In the genomic region with DNA sequence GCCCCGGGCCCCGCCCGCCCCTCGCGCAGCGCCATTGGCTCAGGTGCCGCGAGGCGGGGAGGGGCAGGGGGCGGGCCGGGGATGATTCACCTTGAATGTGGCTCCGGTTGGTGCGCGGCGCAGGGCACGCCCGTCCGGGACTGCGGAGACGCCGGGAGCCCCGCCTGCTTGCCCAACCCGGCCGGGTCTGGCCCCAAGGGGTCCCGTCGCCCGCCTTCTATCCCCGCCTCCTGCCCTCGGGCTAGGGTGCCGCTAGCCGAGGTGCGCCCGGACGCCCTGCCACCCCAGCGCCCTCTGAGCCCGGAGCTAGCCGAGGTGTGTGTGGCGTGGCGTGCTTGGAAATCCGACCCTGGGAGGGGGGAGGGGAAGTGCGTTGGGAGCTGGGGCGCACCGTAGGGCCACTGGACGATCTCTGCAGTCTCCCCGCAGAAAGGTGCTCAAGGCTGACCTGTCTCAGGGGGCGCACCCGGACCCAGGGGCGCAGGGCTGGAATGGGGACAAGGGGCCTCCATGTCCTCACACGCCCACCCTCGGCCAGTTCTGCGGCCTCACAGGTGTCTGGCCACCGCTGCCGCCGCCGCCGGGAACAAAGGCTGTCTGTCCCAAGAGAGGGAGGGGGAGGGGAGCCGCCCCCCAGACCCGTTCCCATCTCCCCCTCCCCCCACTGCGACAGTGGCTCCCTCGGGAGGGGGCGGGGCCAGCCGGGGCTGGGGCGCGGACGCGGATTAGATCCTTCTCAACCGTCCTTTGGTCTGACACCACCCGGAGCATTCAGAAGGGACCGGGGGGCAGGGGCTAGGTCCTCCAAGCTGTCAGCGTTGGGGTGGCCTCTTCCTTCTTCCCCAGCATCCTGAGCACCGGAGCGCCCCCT, we compare ENCODE assay signal across 1 cellular context.
A peak's percentile ranks its signal among the peaks of the same experiment; 100 is the strongest.
TF ChIP-seq lines count a peak whose summit lies in the region.

No MANE protein-coding gene starts in this region.

TF ChIP-seq in K562, 482 proteins besides CTCF, POLR2A, EP300 and RAD21 (continued from another document):
- TF ChIP-seq CTCFL (IDR thresholded peaks at IDR 0.05; ENCODE audit: borderline replicate concordance, insufficient read depth, low read depth, low read length, poor library complexity, severe bottlenecking) (peak; percentile 1), MIER1 (IDR thresholded peaks at IDR 0.05; ENCODE audit: low read depth) (no peak), TCF15 (CRISPR knock-in tag; IDR thresholded peaks at IDR 0.05) (no peak), MTA2 (IDR thresholded peaks at IDR 0.05; ENCODE audit: low read depth) (no peak), ZNF639 (CRISPR knock-in tag; conservative IDR thresholded peaks at IDR 0.05 in 1 of 2, IDR thresholded peaks at IDR 0.05 in 1 of 2) (no peak), FOXA1 (IDR thresholded peaks at IDR 0.05; ENCODE audit: borderline replicate concordance) (no peak), ZNF282 (CRISPR knock-in tag; IDR thresholded peaks at IDR 0.05) (no peak), ZNF143 (CRISPR knock-in tag; IDR thresholded peaks at IDR 0.05) (no peak; the same call in 1 of the 2 replicates), MXI1 (IDR thresholded peaks at IDR 0.05; ENCODE audit: low read depth, low read length) (no peak; the same call in 1 of the 2 replicates), TAF15 (IDR thresholded peaks at IDR 0.05; ENCODE audit: low read depth, low read length) (no peak), HNRNPLL (IDR thresholded peaks at IDR 0.05; ENCODE audit: low read depth, low read length, poor library complexity, severe bottlenecking) (peak; percentile 81), SETDB1 (IDR thresholded peaks at IDR 0.05; ENCODE audit: low read length) (no peak), PRPF4 (IDR thresholded peaks at IDR 0.05; ENCODE audit: insufficient read depth, low read depth, low read length, poor library complexity, severe bottlenecking) (no peak), RHOXF2B (CRISPR knock-in tag; conservative IDR thresholded peaks at IDR 0.05) (no peak), ZBTB9 (CRISPR knock-in tag; IDR thresholded peaks at IDR 0.05) (no peak), DDX20 (tag; IDR thresholded peaks at IDR 0.05; ENCODE audit: low read depth) (no peak), CREM (IDR thresholded peaks at IDR 0.05; ENCODE audit: low read depth) (peak; percentile 57), ZNF274 (IDR thresholded peaks at IDR 0.05; ENCODE audit: borderline replicate concordance, low read depth, low read length) (no peak), ZNF507 (tag; conservative IDR thresholded peaks at IDR 0.05) (no peak), NFIC (IDR thresholded peaks at IDR 0.05) (peak; percentile 36; the same call in 1 of the 2 replicates), ZNF408 (CRISPR knock-in tag; IDR thresholded peaks at IDR 0.05; ENCODE audit: low read depth) (no peak), SMARCB1 (IDR thresholded peaks at IDR 0.05; ENCODE audit: insufficient read length, low read depth) (no peak)
